2 cellular contexts compared by ENCODE assay signal in genomic region chr1:19329611-19330010, GRCh38.
TF ChIP-seq lines count a peak whose summit lies in the region.

No MANE protein-coding gene starts in this region.

TF ChIP-seq in HepG2, 621 proteins besides CTCF, POLR2A, EP300 and RAD21:
- TF ChIP-seq DMTF1 (CRISPR knock-in tag; IDR thresholded peaks at IDR 0.05) (no peak), ZNF629 (CRISPR knock-in tag; conservative IDR thresholded peaks at IDR 0.05) (0 out of 2 replicates have a peak, but pooled peaks have one; percentile 18)
- TF ChIP-seq, protein P1, sequence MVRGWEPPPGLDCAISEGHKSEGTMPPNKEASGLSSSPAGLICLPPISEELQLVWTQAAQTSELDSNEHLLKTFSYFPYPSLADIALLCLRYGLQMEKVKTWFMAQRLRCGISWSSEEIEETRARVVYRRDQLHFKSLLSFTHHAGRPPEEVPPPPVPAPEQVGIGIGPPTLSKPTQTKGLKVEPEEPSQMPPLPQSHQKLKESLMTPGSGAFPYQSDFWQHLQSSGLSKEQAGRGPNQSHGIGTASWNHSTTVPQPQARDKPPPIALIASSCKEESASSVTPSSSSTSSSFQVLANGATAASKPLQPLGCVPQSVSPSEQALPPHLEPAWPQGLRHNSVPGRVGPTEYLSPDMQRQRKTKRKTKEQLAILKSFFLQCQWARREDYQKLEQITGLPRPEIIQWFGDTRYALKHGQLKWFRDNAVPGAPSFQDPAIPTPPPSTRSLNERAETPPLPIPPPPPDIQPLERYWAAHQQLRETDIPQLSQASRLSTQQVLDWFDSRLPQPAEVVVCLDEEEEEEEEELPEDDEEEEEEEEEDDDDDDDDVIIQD (CRISPR knock-in tag; IDR thresholded peaks at IDR 0.05; ENCODE audit: low read depth): no peak

TF ChIP-seq in GM12878, 131 proteins besides CTCF, POLR2A, EP300 and RAD21:
- TF ChIP-seq, protein P2, sequence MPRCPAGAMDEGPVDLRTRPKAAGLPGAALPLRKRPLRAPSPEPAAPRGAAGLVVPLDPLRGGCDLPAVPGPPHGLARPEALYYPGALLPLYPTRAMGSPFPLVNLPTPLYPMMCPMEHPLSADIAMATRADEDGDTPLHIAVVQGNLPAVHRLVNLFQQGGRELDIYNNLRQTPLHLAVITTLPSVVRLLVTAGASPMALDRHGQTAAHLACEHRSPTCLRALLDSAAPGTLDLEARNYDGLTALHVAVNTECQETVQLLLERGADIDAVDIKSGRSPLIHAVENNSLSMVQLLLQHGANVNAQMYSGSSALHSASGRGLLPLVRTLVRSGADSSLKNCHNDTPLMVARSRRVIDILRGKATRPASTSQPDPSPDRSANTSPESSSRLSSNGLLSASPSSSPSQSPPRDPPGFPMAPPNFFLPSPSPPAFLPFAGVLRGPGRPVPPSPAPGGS (IDR thresholded peaks at IDR 0.05; ENCODE audit: borderline replicate concordance, insufficient read depth, low read depth, low read length, poor library complexity, severe bottlenecking): peak; percentile 9
- TF ChIP-seq HDGF (IDR thresholded peaks at IDR 0.05): no peak
- TF ChIP-seq, protein P3, sequence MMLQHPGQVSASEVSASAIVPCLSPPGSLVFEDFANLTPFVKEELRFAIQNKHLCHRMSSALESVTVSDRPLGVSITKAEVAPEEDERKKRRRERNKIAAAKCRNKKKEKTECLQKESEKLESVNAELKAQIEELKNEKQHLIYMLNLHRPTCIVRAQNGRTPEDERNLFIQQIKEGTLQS (IDR thresholded peaks at IDR 0.05; ENCODE audit: borderline replicate concordance, extremely low read depth, low read depth, low read length): no peak
